Comparison of ENCODE assay signal across 19 cellular contexts in the genomic region with DNA sequence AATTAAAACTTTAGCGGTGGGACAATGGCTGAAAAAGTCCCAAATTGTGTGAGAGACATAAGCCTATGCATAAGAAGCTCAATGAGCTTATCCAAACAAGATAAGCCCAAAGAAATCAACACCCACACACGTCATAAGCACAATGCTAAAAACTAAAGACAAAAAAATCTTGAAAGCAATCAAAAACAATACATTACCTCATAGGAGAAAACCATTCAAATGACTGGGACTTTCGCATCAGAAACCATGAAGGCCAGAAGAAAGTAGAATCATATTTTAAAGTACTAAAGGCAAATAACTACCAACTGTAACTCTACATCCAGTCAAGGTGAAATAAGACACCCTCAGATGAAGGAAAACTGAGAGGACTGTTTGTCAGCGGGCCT.
"Had no signal": no experiment of that assay in that cellular context is flagged by ENCODE, and none has a peak within 500 bp of the region (broad histone marks: within the 10 kb centered on the region; RNA-seq: fewer than 3 reads in every experiment).

No MANE protein-coding gene starts in this region.

- H3K27ac ChIP-seq: brain microvascular endothelial cell, KMS-11, Peyer's patch had no signal

- H3K27me3 Mint-ChIP-seq: activated CD8-positive, alpha-beta T cell treated with anti-CD3 and anti-CD28 coated beads for 36 hours; activated naive CD4-positive, alpha-beta T cell treated with anti-CD3 and anti-CD28 coated beads, Interleukin-2, amount 50 U/mL, for 24 hours had no signal

- DNase-seq: activated CD4-positive, alpha-beta T cell treated with anti-CD3 and anti-CD28 coated beads for 4 hours; activated CD8-positive, alpha-beta memory T cell treated with anti-CD3 and anti-CD28 coated beads, Interleukin-2, amount 50 U/mL, for 48 hours; activated CD8-positive, alpha-beta T cell treated with anti-CD3 and anti-CD28 coated beads for 36 hours; activated T-cell treated with anti-CD3 and anti-CD28 coated beads, Interleukin-2, amount 50 U/mL, for 1 hour; amygdala; NCI-H1092; NCI-H1417; NCI-H2029; NCI-H345; NCI-H510A; NCI-H526 treated with DMSO at 0.1 percent for 48 hours; Peyer's patch; SHP77 had no signal

- H3K9me3 Mint-ChIP-seq: activated CD8-positive, alpha-beta T cell treated with anti-CD3 and anti-CD28 coated beads for 36 hours; activated naive CD4-positive, alpha-beta T cell treated with anti-CD3 and anti-CD28 coated beads, Interleukin-2, amount 50 U/mL, for 24 hours; T-helper 1 cell treated with Interleukin-12 subunit alpha and Interleukin-12 subunit beta and Interleukin-4 antibody, amounts not matched to agents 30 μg/mL and 1 μg/mL, for 36 hours had no signal

- H3K4me3 Mint-ChIP-seq: activated CD8-positive, alpha-beta T cell treated with anti-CD3 and anti-CD28 coated beads for 36 hours; activated naive CD4-positive, alpha-beta T cell treated with anti-CD3 and anti-CD28 coated beads, Interleukin-2, amount 50 U/mL, for 24 hours; T-helper 1 cell treated with Interleukin-12 subunit alpha and Interleukin-12 subunit beta and Interleukin-4 antibody, amounts not matched to agents 30 μg/mL and 1 μg/mL, for 36 hours had no signal

- H3K4me3 ChIP-seq: cardiac muscle cell, Peyer's patch had no signal

- H3K9me3 ChIP-seq: Peyer's patch had no signal

- H3K27ac Mint-ChIP-seq: activated CD8-positive, alpha-beta T cell treated with anti-CD3 and anti-CD28 coated beads for 36 hours; activated naive CD4-positive, alpha-beta T cell treated with anti-CD3 and anti-CD28 coated beads, Interleukin-2, amount 50 U/mL, for 24 hours; T-helper 1 cell treated with Interleukin-12 subunit alpha and Interleukin-12 subunit beta and Interleukin-4 antibody, amounts not matched to agents 30 μg/mL and 1 μg/mL, for 36 hours had no signal

- H3K9ac ChIP-seq: KMS-11 had no signal

- H3K4me1 ChIP-seq: Peyer's patch had no signal

- H3K27me3 ChIP-seq: brain microvascular endothelial cell, cardiac muscle cell, Peyer's patch had no signal

- ATAC-seq: activated CD4-positive, CD25-positive, alpha-beta regulatory T cell treated with anti-CD3 and anti-CD28 coated beads, Interleukin-2, amount 50 U/mL, for 24 hours; activated CD8-positive, alpha-beta T cell treated with anti-CD3 and anti-CD28 coated beads for 36 hours had no signal

- H3K4me2 ChIP-seq: KMS-11 had no signal
